ENCODE assay signal across 1 cellular context in genomic region chr9:126125577-126125976, GRCh38.
TF ChIP-seq lines count a peak whose summit lies in the region.

No MANE protein-coding gene starts in this region.

TF ChIP-seq in SK-N-SH treated with all-trans-retinoic acid at 6 μM for 48 hours, 23 proteins besides CTCF, POLR2A, EP300 and RAD21:
- TF ChIP-seq CSRNP3 (CRISPR knock-in tag; IDR thresholded peaks at IDR 0.05) (no peak), SNAI2 (CRISPR knock-in tag; IDR thresholded peaks at IDR 0.05) (no peak), BACH2 (CRISPR knock-in tag; IDR thresholded peaks at IDR 0.05; ENCODE audit: borderline replicate concordance) (no peak), ESRRG (CRISPR knock-in tag; IDR thresholded peaks at IDR 0.05) (no peak), CSDC2 (CRISPR knock-in tag; IDR thresholded peaks at IDR 0.05) (no peak), ARNTL (CRISPR knock-in tag; IDR thresholded peaks at IDR 0.05; ENCODE audit: borderline replicate concordance, low read depth) (no peak), PATZ1 (CRISPR knock-in tag; IDR thresholded peaks at IDR 0.05; ENCODE audit: borderline replicate concordance) (no peak), ZNF565 (CRISPR knock-in tag; conservative IDR thresholded peaks at IDR 0.05; ENCODE audit: low read depth) (no peak), OSR1 (CRISPR knock-in tag; IDR thresholded peaks at IDR 0.05) (no peak), CREB5 (CRISPR knock-in tag; IDR thresholded peaks at IDR 0.05; ENCODE audit: low read depth) (no peak), ZNF70 (CRISPR knock-in tag; IDR thresholded peaks at IDR 0.05) (no peak), TCF4 (CRISPR knock-in tag; IDR thresholded peaks at IDR 0.05; ENCODE audit: borderline replicate concordance) (no peak), ZNF8 (CRISPR knock-in tag; IDR thresholded peaks at IDR 0.05) (no peak), TSHZ2 (CRISPR knock-in tag; IDR thresholded peaks at IDR 0.05) (no peak), PPARA (CRISPR knock-in tag; IDR thresholded peaks at IDR 0.05; ENCODE audit: borderline replicate concordance) (no peak), ZFP30 (CRISPR knock-in tag; IDR thresholded peaks at IDR 0.05) (no peak), ISL1 (CRISPR knock-in tag; IDR thresholded peaks at IDR 0.05) (no peak)
